Comparison of ENCODE assay signal across 8 cellular contexts in the genomic region with DNA sequence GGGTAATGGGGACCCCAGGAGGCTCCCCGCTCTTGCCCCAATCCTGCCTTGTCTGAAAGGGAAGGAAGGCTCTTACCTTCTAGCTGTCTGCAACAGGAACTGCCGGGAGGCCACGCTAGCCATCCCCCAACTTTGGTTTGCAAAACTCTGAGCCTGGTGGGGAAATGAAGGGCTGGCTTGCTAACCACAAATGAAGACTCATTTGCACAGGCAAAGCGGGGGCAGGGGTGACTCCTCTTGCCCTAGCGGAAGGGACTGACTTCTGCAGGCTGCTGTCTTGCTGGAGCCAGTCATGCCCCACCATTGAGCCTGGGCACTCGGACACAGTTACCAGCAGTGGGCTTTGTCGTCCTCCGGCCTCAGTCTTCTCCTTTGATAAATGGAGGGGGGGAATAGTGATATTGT. TPM values are rescaled to one million over a fixed set of nuclear protein-coding genes. Genes with fewer than 3 reads are reported as not detected.
DNase-seq lines count a peak whose midpoint lies in the region; ATAC-seq and TF ChIP-seq lines count a peak whose summit lies in the region.

No MANE protein-coding gene starts in this region.

- H3K27me3 Mint-ChIP-seq in activated T-cell treated with anti-CD3 and anti-CD28 coated beads, Interleukin-2, amount 50 U/mL, for 4 hours (ENCODE audit: low read depth): no peaks in the 10 kb centered on the region
- H3K27me3 Mint-ChIP-seq in memory B cell: no peaks in the 10 kb centered on the region

- TF ChIP-seq CTCF in GM13976 (IDR thresholded peaks at IDR 0.05; ENCODE audit: borderline replicate concordance, control extremely low read depth, extremely low read depth, insufficient read depth, missing control alignments) (peak; percentile 9), MM.1S (IDR thresholded peaks at IDR 0.05; ENCODE audit: low read length) (peak; percentile 29), hepatocyte (IDR thresholded peaks at IDR 0.05; ENCODE audit: poor library complexity) (no peak)

- H3K9me3 ChIP-seq in MM.1S (replicated peaks; ENCODE audit: insufficient read depth, low read length) (no peaks in the 10 kb centered on the region), hepatocyte (ENCODE audit: low read depth) (no peaks in the 10 kb centered on the region)

- peak overlapping the region; percentile 6 for H3K4me3 Mint-ChIP-seq in activated T-cell treated with anti-CD3 and anti-CD28 coated beads, Interleukin-2, amount 50 U/mL, for 4 hours
- H3K4me3 Mint-ChIP-seq in memory B cell: peak overlapping the region; percentile 81

- H3K9me3 Mint-ChIP-seq in activated T-cell treated with anti-CD3 and anti-CD28 coated beads, Interleukin-2, amount 50 U/mL, for 4 hours: no peaks in the 10 kb centered on the region
- no peaks in the 10 kb centered on the region for H3K9me3 Mint-ChIP-seq in memory B cell

- H3K4me3 ChIP-seq in MM.1S (ENCODE audit: low read length): peak overlapping the region; percentile 40
- H3K4me3 ChIP-seq in hepatocyte: no peak overlapping the region

- peak overlapping the region; percentile 79 for H3K4me2 ChIP-seq in MM.1S (ENCODE audit: low read depth, low read length)
- no peak overlapping the region for H3K4me2 ChIP-seq in hepatocyte

- H3K27me3 ChIP-seq in MM.1S (replicated peaks; ENCODE audit: insufficient read depth, low read length) (no peaks in the 10 kb centered on the region), hepatocyte (no peaks in the 10 kb centered on the region)

- H3F3A ChIP-seq in MM.1S (ENCODE audit: insufficient read depth, low read length): peaks cover 5% of the 10 kb centered on the region; the same call in 1 of the 2 replicates

- ATAC-seq in GM21737 (IDR thresholded peaks at IDR 0.05; ENCODE audit: unreplicated experiment) (peak; percentile 77), memory B cell (ENCODE audit: low read depth) (peak; percentile 82)
- peak; percentile 69 to 86 for ATAC-seq in activated T-cell treated with anti-CD3 and anti-CD28 coated beads, Interleukin-2, amount 50 U/mL, for 4 hours

- H3K36me3 ChIP-seq in MM.1S (replicated peaks; ENCODE audit: insufficient read depth, low read length): no peaks in the 10 kb centered on the region
- H3K36me3 ChIP-seq in hepatocyte (replicated peaks; ENCODE audit: insufficient read depth, low read depth): no peaks in the 10 kb centered on the region

- H3K9me2 ChIP-seq in MM.1S (replicated peaks; ENCODE audit: insufficient read depth, low read length): no peaks in the 10 kb centered on the region
- no peaks in the 10 kb centered on the region for H3K9me2 ChIP-seq in hepatocyte (replicated peaks; ENCODE audit: insufficient read depth)

- H3K27ac ChIP-seq in MM.1S (ENCODE audit: low read length) (peak overlapping the region; percentile 84), hepatocyte (no peak overlapping the region)

- no peak overlapping the region for H2AFZ ChIP-seq in MM.1S (ENCODE audit: low read length)
- no peak overlapping the region for H2AFZ ChIP-seq in hepatocyte

- H3K4me1 ChIP-seq in MM.1S (ENCODE audit: low read length) (peaks cover 31% of the 10 kb centered on the region), hepatocyte (ENCODE audit: insufficient read depth) (no peaks in the 10 kb centered on the region)

- H3K36me3 Mint-ChIP-seq in activated T-cell treated with anti-CD3 and anti-CD28 coated beads, Interleukin-2, amount 50 U/mL, for 4 hours (ENCODE audit: insufficient read depth): no peaks in the 10 kb centered on the region
- H3K36me3 Mint-ChIP-seq in memory B cell: peaks cover 17% of the 10 kb centered on the region

- WGBS in hepatocyte (ENCODE audit: low lambda C conversion rate, missing lambda C conversion rate): 89% methylated on average over 8 of the region's 8 CpGs

- peak overlapping the region; percentile 74 for H3K9ac ChIP-seq in MM.1S (ENCODE audit: low read length)

- H3K27ac Mint-ChIP-seq in memory B cell: peak overlapping the region; percentile 100

- H4K20me1 ChIP-seq in MM.1S (ENCODE audit: insufficient read depth, low read length) (no peaks in the 10 kb centered on the region), hepatocyte (ENCODE audit: insufficient read depth, poor library complexity, severe bottlenecking) (no peaks in the 10 kb centered on the region)

- H3K79me2 ChIP-seq in MM.1S (ENCODE audit: low read length): peaks cover 37% of the 10 kb centered on the region
- no peaks in the 10 kb centered on the region for H3K79me2 ChIP-seq in hepatocyte

- in situ Hi-C loops in GM13976 (cut with MboI; ENCODE audit: low sequenced_read_pairs, unreplicated experiment): no loop called here

- H3K4me1 Mint-ChIP-seq in activated T-cell treated with anti-CD3 and anti-CD28 coated beads, Interleukin-2, amount 50 U/mL, for 4 hours (ENCODE audit: low read depth): peaks cover 29% of the 10 kb centered on the region
- H3K4me1 Mint-ChIP-seq in memory B cell: peaks cover 70% of the 10 kb centered on the region

- peak; percentile 76 for DNase-seq in GM13976 (ENCODE audit: low spot score)
- DNase-seq in MM.1S: peak; percentile 82
- DNase-seq in activated T-cell treated with anti-CD3 and anti-CD28 coated beads, Interleukin-2, amount 50 U/mL, for 4 hours: peak; percentile 19
- peak; percentile 63 to 78 for DNase-seq in memory B cell (ENCODE audit: low spot score in 2 of 2)
- DNase-seq in NCI-H1930 (lab: John Stamatoyannopoulos, UW): no peak
- DNase-seq in hepatocyte (ENCODE audit: low spot score): no peak
- DNase-seq in effector CD4-positive, alpha-beta T cell: no peak

RNA-seq across cellular contexts. Expression of gene PLCG2, which starts 52.6 kb away (rescaled TPM):
- 1 to 10 TPM; 2.6 to 3.4 (median 2.7) TPM for total RNA-seq in activated T-cell treated with anti-CD3 and anti-CD28 coated beads, Interleukin-2, amount 50 U/mL, for 4 hours
- total RNA-seq in hepatocyte: 5.0 and 7.8 TPM in 2 replicates
- polyA plus RNA-seq in hepatocyte: 2.5 and 5.0 TPM in 2 replicates

Comparison
In these comparisons a context has a peak if more than half of its experiments do, and no peak if none do; other contexts are left out.
1. DNase-seq: peak in GM13976 (single experiment), MM.1S (single experiment), activated T-cell treated with anti-CD3 and anti-CD28 coated beads, Interleukin-2, amount 50 U/mL, for 4 hours (single experiment) and memory B cell (2 of 2); none in NCI-H1930 (0 of 2), hepatocyte (single experiment) and effector CD4-positive, alpha-beta T cell (single experiment).
2. Peak in every context shown above with its lines, with median percentiles within 50 percentile points of each other: ATAC-seq.